Comparison of ENCODE assay signal across 22 cellular contexts in the genomic region with DNA sequence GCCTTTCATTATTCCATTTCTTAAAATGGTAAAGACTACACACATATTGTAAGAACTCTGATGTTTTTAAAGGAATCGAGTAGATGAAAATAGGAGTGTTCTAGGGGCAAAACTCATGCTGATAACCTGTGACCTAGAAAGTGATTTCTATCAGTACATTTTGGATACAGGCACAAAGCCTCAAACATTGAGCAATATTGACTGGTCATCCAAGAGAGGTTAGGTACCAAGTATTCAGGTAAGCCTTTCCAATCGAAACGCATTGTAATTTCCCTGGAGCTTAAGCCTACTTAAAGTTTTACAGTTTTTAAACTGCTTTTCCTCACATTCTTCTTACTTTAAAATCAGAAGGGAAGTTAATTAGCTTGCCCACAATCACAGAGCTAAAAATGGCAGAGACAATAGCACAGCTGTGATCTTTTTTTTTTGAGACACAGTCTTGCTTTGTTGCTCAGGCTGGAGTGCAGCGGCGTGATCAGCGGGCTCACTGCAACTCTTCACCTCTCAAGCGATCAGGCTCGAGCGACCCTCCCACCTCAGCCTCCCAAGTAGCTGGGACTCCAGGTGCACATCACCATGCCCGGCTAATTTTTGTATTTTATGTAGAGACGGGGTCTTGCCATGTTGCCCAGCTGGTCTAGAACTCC. TPM values are rescaled to one million over a fixed set of nuclear protein-coding genes. Genes with fewer than 3 reads are reported as not detected.
DNase-seq lines count a peak whose midpoint lies in the region; ATAC-seq and TF ChIP-seq lines count a peak whose summit lies in the region.
"Had no signal": no experiment of that assay in that cellular context is flagged by ENCODE, and none has a peak within 500 bp of the region (broad histone marks: within the 10 kb centered on the region; RNA-seq: fewer than 3 reads in every experiment).

No MANE protein-coding gene starts in this region.

- intact Hi-C loops in CD4-positive, alpha-beta T cell (cut with DNase I, micrococcal nuclease) = loop anchor here in 1 of 2 experiments (5.0 kb wide), 2 partner anchors 44 to 99 kb away; no protein-coding TSS in a partner anchor

- H3K9me3 ChIP-seq in CD4-positive, alpha-beta T cell (ENCODE audit: control insufficient read depth, low read length) = no peaks in the 10 kb centered on the region
- no peaks in the 10 kb centered on the region for H3K9me3 ChIP-seq in iPS-20b (ENCODE audit: insufficient read depth, low read depth, low read length)
- H3K9me3 ChIP-seq: Caco-2 had no signal

- no peak for ATAC-seq in CD4-positive, alpha-beta T cell (ENCODE audit: poor library complexity)
- ATAC-seq: Panc1 had no signal

- no peak for TF ChIP-seq CTCF in CD4-positive, alpha-beta T cell (IDR thresholded peaks at IDR 0.05)

- no peak overlapping the region for H3K4me3 ChIP-seq in iPS-20b (ENCODE audit: low read length)

- H3K36me3 Mint-ChIP-seq in CD4-positive, alpha-beta T cell (ENCODE audit: low read depth) = peaks cover 12% of the 10 kb centered on the region
- H3K36me3 Mint-ChIP-seq: naive B cell had no signal

- H3K27ac ChIP-seq in CD4-positive, alpha-beta T cell (ENCODE audit: low read depth, low read length) = no peak overlapping the region
- no peak overlapping the region for H3K27ac ChIP-seq in iPS-20b (ENCODE audit: low read length)
- H3K27ac ChIP-seq: HL-60, WERI-Rb-1 had no signal

- H3K4me1 ChIP-seq in iPS-20b (ENCODE audit: insufficient read depth, low read length) = peaks cover 6% of the 10 kb centered on the region; the same call in 1 of the 2 replicates

- H3K9ac ChIP-seq in iPS-20b (ENCODE audit: low read depth, low read length) = peak overlapping the region; percentile 24; the same call in 1 of the 2 replicates

- POLR2A ChIA-PET in CD4-positive, alpha-beta T cell (lab: Charles Lee) = interaction anchor here (1.3 kb wide), 1 partner anchor 25 kb away, joined by 3 read pairs; no protein-coding TSS in a partner anchor

- no peaks in the 10 kb centered on the region for H3K27me3 ChIP-seq in CD4-positive, alpha-beta T cell (ENCODE audit: control insufficient read depth, insufficient read depth, low read length)
- H3K27me3 ChIP-seq in iPS-20b (ENCODE audit: insufficient read depth, low read length) = no peaks in the 10 kb centered on the region

- CTCF ChIA-PET in CD4-positive, alpha-beta T cell (lab: Charles Lee) = interaction anchor here (1.2 kb wide), 2 partner anchors 18 to 25 kb away, joined by 3 to 4 read pairs; no protein-coding TSS in a partner anchor

- H3K4me1 Mint-ChIP-seq in CD4-positive, alpha-beta T cell (ENCODE audit: low read depth) = peaks cover 53% of the 10 kb centered on the region

- H3K36me3 ChIP-seq in iPS-20b (ENCODE audit: insufficient read depth, low read depth, low read length) = peaks cover 21% of the 10 kb centered on the region; the same call in 1 of the 2 replicates

- no peaks in the 10 kb centered on the region for H3K27me3 Mint-ChIP-seq in CD4-positive, alpha-beta T cell
- H3K27me3 Mint-ChIP-seq: activated CD4-positive, alpha-beta T cell treated with anti-CD3 and anti-CD28 coated beads, Interleukin-2, amount 10 ng/mL, durations not matched to agents 24 days and 14 days; naive B cell had no signal

- peak overlapping the region; percentile 56 for H3K4me3 Mint-ChIP-seq in CD4-positive, alpha-beta T cell
- H3K4me3 Mint-ChIP-seq: activated CD4-positive, alpha-beta T cell treated with anti-CD3 and anti-CD28 coated beads, Interleukin-2, amount 10 ng/mL, durations not matched to agents 24 days and 14 days had no signal

- no peaks in the 10 kb centered on the region for H3K9me3 Mint-ChIP-seq in CD4-positive, alpha-beta T cell
- H3K9me3 Mint-ChIP-seq: activated CD4-positive, alpha-beta T cell treated with anti-CD3 and anti-CD28 coated beads, Interleukin-2, amount 10 ng/mL, durations not matched to agents 24 days and 14 days; naive B cell had no signal

- DNase-seq in CD4-positive, alpha-beta T cell = no peak
- peak; percentile 59 for DNase-seq in NAMALWA (ENCODE audit: low spot score)
- peak; percentile 79 for DNase-seq in pons (ENCODE audit: low spot score)
- no peak for DNase-seq in DMS153 treated with DMSO at 0.1 percent for 48 hours (lab: John Stamatoyannopoulos, UW; ENCODE audit: unreplicated experiment)
- no peak for DNase-seq in GDM1 (lab: John Stamatoyannopoulos, UW)
- DNase-seq in activated CD4-positive, CD25-positive, alpha-beta regulatory T cell treated with anti-CD3 and anti-CD28 coated beads, Interleukin-2, amount 50 U/mL, for 72 hours = no peak
- no peak for DNase-seq in HUDEP-2 (lab: John Stamatoyannopoulos, UW; ENCODE audit: unreplicated experiment in 76 of 76)
- DNase-seq: activated CD4-positive, alpha-beta T cell treated with anti-CD3 and anti-CD28 coated beads, Interleukin-2, amount 10 ng/mL, durations not matched to agents 24 days and 14 days; activated T-cell treated with anti-CD3 and anti-CD28 coated beads, Interleukin-2, amount 50 U/mL, for 48 hours; Caco-2; glutamatergic neuron; kidney glomerular epithelial cell; naive B cell; NCI-H1694 treated with DMSO at 0.1 percent for 48 hours; NCI-H510A; SHP77 treated with DMSO at 0.1 percent for 48 hours; stimulated activated CD4-positive, alpha-beta T cell treated with anti-CD3 and anti-CD28 coated beads, Interleukin-4, amount 100 ng/mL, for 1 hour; T1000; WERI-Rb-1 had no signal

- no peak overlapping the region for H3K27ac Mint-ChIP-seq in CD4-positive, alpha-beta T cell

RNA-seq across cellular contexts. Expression of a gene that starts 3.3 kb away (rescaled TPM):
- total RNA-seq in CD4-positive, alpha-beta T cell = 10 to 100 TPM; 17.4 to 18.7 TPM

RNA-seq across cellular contexts. Expression of a gene that starts 46.3 kb away (rescaled TPM):
- total RNA-seq in CD4-positive, alpha-beta T cell = 1 to 10 TPM; 5.3 to 5.6 TPM

Comparison
In these comparisons a context has a peak if more than half of its experiments do, and no peak if none do; other contexts are left out.
1. DNase-seq: peak in NAMALWA (single experiment) and pons (single experiment); none in CD4-positive, alpha-beta T cell (0 of 10), DMS153 treated with DMSO at 0.1 percent for 48 hours (single experiment), GDM1 (single experiment), activated CD4-positive, CD25-positive, alpha-beta regulatory T cell treated with anti-CD3 and anti-CD28 coated beads, Interleukin-2, amount 50 U/mL, for 72 hours (single experiment) and HUDEP-2 (0 of 76).